ENCODE assay signal across 1 cellular context in the genomic region with DNA sequence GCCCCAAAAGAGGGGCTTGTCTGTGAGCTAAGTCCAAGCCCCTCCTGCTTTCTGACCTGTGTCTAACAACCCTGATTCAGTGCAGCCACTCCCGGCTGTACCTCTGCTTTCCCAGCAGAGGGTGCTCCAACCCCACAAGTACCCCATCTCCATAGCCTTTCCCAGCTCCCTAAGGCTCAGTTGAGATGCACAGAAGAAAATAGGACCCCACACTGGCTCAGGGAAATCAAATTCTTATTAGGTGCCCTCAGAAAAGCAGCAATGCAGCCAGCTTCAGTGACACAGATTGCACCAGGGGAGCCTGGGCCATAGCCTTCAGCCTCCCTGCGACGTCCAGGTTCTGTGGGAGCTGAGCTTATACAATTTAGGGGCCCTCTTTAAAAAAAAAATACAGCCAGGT.
A peak's percentile ranks its signal among the peaks of the same experiment; 100 is the strongest.
TF ChIP-seq lines count a peak whose summit lies in the region.

No MANE protein-coding gene starts in this region.

TF ChIP-seq in IMR-90, 13 proteins besides CTCF, POLR2A, EP300 and RAD21:
- TF ChIP-seq BHLHE40 (IDR thresholded peaks at IDR 0.05; ENCODE audit: low read depth, low read length) (no peak), SMC3 (IDR thresholded peaks at IDR 0.05; ENCODE audit: low read depth, low read length) (peak; percentile 100)
- TF ChIP-seq, protein P1, sequence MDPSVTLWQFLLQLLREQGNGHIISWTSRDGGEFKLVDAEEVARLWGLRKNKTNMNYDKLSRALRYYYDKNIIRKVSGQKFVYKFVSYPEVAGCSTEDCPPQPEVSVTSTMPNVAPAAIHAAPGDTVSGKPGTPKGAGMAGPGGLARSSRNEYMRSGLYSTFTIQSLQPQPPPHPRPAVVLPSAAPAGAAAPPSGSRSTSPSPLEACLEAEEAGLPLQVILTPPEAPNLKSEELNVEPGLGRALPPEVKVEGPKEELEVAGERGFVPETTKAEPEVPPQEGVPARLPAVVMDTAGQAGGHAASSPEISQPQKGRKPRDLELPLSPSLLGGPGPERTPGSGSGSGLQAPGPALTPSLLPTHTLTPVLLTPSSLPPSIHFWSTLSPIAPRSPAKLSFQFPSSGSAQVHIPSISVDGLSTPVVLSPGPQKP (IDR thresholded peaks at IDR 0.05; ENCODE audit: borderline replicate concordance, low read depth, low read length) = no peak
